ENCODE assay signal across 1 cellular context in the genomic region with DNA sequence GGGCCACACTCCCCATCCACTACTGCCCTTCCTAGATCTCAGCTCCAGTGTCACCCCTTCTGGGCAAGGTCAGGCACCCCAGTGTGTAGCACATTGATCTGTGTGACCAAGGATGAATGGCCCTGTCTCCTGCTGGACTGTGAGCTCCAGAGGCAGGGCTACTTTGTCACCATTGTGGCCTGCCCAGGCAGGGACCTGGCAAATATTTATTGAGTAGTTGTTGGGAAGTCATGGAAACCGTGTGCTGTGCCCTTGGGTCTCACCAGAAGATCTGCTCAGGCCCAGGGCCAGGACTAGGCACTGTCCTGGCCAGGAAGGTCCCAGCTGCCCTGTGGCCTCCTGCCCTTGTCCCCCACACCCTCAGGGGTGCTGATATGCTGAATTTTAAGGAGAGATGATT.
TF ChIP-seq lines count a peak whose summit lies in the region.

No MANE protein-coding gene starts in this region.

TF ChIP-seq in HepG2, 621 proteins besides CTCF, POLR2A, EP300 and RAD21 (continued from another document and continues in another):
- TF ChIP-seq, protein P1, sequence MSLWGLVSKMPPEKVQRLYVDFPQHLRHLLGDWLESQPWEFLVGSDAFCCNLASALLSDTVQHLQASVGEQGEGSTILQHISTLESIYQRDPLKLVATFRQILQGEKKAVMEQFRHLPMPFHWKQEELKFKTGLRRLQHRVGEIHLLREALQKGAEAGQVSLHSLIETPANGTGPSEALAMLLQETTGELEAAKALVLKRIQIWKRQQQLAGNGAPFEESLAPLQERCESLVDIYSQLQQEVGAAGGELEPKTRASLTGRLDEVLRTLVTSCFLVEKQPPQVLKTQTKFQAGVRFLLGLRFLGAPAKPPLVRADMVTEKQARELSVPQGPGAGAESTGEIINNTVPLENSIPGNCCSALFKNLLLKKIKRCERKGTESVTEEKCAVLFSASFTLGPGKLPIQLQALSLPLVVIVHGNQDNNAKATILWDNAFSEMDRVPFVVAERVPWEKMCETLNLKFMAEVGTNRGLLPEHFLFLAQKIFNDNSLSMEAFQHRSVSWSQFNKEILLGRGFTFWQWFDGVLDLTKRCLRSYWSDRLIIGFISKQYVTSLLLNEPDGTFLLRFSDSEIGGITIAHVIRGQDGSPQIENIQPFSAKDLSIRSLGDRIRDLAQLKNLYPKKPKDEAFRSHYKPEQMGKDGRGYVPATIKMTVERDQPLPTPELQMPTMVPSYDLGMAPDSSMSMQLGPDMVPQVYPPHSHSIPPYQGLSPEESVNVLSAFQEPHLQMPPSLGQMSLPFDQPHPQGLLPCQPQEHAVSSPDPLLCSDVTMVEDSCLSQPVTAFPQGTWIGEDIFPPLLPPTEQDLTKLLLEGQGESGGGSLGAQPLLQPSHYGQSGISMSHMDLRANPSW (CRISPR knock-in tag; IDR thresholded peaks at IDR 0.05; ENCODE audit: borderline replicate concordance) = 0 out of 2 replicates have a peak, but pooled peaks have one; percentile 62
- no peak for TF ChIP-seq ARID2 (CRISPR knock-in tag; IDR thresholded peaks at IDR 0.05; ENCODE audit: borderline replicate concordance)
- peak; percentile 76 for TF ChIP-seq NR2F2 (IDR thresholded peaks at IDR 0.05; ENCODE audit: borderline replicate concordance, low read depth)
- peak; percentile 57 for TF ChIP-seq TEAD3 (CRISPR knock-in tag; optimal IDR thresholded peaks at IDR 0.05; ENCODE audit: borderline replicate concordance)
- TF ChIP-seq SMAD3 (CRISPR knock-in tag; IDR thresholded peaks at IDR 0.05) = no peak
- TF ChIP-seq HDAC2 (CRISPR knock-in tag; IDR thresholded peaks at IDR 0.05) = peak; percentile 67; the same call in 1 of the 2 replicates
- TF ChIP-seq RFX3 (CRISPR knock-in tag; IDR thresholded peaks at IDR 0.05) = peak; percentile 63; the same call in 1 of the 2 replicates
- TF ChIP-seq, protein P2, sequence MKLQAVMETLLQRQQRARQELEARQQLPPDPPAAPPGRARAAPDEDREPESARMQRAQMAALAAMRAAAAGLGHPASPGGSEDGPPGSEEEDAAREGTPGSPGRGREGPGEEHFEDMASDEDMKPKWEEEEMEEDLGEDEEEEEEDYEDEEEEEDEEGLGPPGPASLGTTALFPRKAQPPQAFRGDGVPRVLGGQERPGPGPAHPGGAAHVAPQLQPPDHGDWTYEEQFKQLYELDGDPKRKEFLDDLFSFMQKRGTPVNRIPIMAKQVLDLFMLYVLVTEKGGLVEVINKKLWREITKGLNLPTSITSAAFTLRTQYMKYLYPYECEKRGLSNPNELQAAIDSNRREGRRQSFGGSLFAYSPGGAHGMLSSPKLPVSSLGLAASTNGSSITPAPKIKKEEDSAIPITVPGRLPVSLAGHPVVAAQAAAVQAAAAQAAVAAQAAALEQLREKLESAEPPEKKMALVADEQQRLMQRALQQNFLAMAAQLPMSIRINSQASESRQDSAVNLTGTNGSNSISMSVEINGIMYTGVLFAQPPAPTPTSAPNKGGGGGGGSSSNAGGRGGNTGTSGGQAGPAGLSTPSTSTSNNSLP (IDR thresholded peaks at IDR 0.05; ENCODE audit: low read depth, low read length) = no peak; the same call in 1 of the 2 replicates
- TF ChIP-seq, protein P3, sequence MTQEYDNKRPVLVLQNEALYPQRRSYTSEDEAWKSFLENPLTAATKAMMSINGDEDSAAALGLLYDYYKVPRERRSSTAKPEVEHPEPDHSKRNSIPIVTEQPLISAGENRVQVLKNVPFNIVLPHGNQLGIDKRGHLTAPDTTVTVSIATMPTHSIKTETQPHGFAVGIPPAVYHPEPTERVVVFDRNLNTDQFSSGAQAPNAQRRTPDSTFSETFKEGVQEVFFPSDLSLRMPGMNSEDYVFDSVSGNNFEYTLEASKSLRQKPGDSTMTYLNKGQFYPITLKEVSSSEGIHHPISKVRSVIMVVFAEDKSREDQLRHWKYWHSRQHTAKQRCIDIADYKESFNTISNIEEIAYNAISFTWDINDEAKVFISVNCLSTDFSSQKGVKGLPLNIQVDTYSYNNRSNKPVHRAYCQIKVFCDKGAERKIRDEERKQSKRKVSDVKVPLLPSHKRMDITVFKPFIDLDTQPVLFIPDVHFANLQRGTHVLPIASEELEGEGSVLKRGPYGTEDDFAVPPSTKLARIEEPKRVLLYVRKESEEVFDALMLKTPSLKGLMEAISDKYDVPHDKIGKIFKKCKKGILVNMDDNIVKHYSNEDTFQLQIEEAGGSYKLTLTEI (CRISPR knock-in tag; conservative IDR thresholded peaks at IDR 0.05) = no peak
- TF ChIP-seq, protein P4, sequence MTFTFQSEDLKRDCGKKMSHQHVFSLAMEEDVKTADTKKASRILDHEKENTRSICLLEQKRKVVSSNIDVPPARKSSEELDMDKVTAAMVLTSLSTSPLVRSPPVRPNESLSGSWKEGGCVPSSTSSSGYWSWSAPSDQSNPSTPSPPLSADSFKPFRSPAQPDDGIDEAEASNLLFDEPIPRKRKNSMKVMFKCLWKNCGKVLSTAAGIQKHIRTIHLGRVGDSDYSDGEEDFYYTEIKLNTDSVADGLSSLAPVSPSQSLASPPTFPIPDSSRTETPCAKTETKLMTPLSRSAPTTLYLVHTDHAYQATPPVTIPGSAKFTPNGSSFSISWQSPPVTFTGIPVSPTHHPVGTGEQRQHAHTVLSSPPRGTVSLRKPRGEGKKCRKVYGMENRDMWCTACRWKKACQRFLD (CRISPR knock-in tag; IDR thresholded peaks at IDR 0.05; ENCODE audit: borderline replicate concordance) = no peak
- no peak for TF ChIP-seq PRPF4 (IDR thresholded peaks at IDR 0.05; ENCODE audit: low read depth, low read length, poor library complexity, severe bottlenecking)
- no peak for TF ChIP-seq ZNF7 (CRISPR knock-in tag; IDR thresholded peaks at IDR 0.05)
- TF ChIP-seq GATAD2A (CRISPR knock-in tag; IDR thresholded peaks at IDR 0.05) = peak; percentile 86
- no peak for TF ChIP-seq ZNF33B (CRISPR knock-in tag; IDR thresholded peaks at IDR 0.05)
- no peak for TF ChIP-seq KMT2B (CRISPR knock-in tag; IDR thresholded peaks at IDR 0.05)
- TF ChIP-seq NFIB (CRISPR knock-in tag; IDR thresholded peaks at IDR 0.05; ENCODE audit: borderline replicate concordance) = no peak
- TF ChIP-seq, protein P5, sequence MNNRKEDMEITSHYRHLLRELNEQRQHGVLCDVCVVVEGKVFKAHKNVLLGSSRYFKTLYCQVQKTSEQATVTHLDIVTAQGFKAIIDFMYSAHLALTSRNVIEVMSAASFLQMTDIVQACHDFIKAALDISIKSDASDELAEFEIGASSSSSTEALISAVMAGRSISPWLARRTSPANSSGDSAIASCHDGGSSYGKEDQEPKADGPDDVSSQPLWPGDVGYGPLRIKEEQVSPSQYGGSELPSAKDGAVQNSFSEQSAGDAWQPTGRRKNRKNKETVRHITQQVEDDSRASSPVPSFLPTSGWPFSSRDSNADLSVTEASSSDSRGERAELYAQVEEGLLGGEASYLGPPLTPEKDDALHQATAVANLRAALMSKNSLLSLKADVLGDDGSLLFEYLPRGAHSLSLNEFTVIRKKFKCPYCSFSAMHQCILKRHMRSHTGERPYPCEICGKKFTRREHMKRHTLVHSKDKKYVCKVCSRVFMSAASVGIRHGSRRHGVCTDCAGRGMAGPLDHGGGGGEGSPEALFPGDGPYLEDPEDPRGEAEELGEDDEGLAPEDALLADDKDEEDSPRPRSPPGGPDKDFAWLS (CRISPR knock-in tag; IDR thresholded peaks at IDR 0.05; ENCODE audit: borderline replicate concordance) = no peak
- TF ChIP-seq CBX5 (CRISPR knock-in tag; IDR thresholded peaks at IDR 0.05; ENCODE audit: borderline replicate concordance) = no peak
- TF ChIP-seq, protein P6, sequence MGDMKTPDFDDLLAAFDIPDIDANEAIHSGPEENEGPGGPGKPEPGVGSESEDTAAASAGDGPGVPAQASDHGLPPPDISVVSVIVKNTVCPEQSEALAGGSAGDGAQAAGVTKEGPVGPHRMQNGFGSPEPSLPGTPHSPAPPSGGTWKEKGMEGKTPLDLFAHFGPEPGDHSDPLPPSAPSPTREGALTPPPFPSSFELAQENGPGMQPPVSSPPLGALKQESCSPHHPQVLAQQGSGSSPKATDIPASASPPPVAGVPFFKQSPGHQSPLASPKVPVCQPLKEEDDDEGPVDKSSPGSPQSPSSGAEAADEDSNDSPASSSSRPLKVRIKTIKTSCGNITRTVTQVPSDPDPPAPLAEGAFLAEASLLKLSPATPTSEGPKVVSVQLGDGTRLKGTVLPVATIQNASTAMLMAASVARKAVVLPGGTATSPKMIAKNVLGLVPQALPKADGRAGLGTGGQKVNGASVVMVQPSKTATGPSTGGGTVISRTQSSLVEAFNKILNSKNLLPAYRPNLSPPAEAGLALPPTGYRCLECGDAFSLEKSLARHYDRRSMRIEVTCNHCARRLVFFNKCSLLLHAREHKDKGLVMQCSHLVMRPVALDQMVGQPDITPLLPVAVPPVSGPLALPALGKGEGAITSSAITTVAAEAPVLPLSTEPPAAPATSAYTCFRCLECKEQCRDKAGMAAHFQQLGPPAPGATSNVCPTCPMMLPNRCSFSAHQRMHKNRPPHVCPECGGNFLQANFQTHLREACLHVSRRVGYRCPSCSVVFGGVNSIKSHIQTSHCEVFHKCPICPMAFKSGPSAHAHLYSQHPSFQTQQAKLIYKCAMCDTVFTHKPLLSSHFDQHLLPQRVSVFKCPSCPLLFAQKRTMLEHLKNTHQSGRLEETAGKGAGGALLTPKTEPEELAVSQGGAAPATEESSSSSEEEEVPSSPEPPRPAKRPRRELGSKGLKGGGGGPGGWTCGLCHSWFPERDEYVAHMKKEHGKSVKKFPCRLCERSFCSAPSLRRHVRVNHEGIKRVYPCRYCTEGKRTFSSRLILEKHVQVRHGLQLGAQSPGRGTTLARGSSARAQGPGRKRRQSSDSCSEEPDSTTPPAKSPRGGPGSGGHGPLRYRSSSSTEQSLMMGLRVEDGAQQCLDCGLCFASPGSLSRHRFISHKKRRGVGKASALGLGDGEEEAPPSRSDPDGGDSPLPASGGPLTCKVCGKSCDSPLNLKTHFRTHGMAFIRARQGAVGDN (CRISPR knock-in tag; IDR thresholded peaks at IDR 0.05) = peak; percentile 71
- no peak for TF ChIP-seq ZNF343 (CRISPR knock-in tag; IDR thresholded peaks at IDR 0.05)
- no peak for TF ChIP-seq SIN3A (IDR thresholded peaks at IDR 0.05; ENCODE audit: borderline replicate concordance, low read depth, low read length)
- TF ChIP-seq, protein P7, sequence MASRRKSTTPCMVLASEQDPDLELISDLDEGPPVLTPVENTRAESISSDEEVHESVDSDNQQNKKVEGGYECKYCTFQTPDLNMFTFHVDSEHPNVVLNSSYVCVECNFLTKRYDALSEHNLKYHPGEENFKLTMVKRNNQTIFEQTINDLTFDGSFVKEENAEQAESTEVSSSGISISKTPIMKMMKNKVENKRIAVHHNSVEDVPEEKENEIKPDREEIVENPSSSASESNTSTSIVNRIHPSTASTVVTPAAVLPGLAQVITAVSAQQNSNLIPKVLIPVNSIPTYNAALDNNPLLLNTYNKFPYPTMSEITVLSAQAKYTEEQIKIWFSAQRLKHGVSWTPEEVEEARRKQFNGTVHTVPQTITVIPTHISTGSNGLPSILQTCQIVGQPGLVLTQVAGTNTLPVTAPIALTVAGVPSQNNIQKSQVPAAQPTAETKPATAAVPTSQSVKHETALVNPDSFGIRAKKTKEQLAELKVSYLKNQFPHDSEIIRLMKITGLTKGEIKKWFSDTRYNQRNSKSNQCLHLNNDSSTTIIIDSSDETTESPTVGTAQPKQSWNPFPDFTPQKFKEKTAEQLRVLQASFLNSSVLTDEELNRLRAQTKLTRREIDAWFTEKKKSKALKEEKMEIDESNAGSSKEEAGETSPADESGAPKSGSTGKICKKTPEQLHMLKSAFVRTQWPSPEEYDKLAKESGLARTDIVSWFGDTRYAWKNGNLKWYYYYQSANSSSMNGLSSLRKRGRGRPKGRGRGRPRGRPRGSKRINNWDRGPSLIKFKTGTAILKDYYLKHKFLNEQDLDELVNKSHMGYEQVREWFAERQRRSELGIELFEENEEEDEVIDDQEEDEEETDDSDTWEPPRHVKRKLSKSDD (CRISPR knock-in tag; IDR thresholded peaks at IDR 0.05; ENCODE audit: low read depth) = no peak
- no peak for TF ChIP-seq ZNF746 (CRISPR knock-in tag; IDR thresholded peaks at IDR 0.05)
- TF ChIP-seq MEIS1 (CRISPR knock-in tag; IDR thresholded peaks at IDR 0.05; ENCODE audit: borderline replicate concordance) = no peak
- no peak for TF ChIP-seq ZNF160 (CRISPR knock-in tag; IDR thresholded peaks at IDR 0.05)
- peak; percentile 47; the same call in 1 of the 2 replicates for TF ChIP-seq FOSL2 (CRISPR knock-in tag; IDR thresholded peaks at IDR 0.05)
- TF ChIP-seq, protein P8, sequence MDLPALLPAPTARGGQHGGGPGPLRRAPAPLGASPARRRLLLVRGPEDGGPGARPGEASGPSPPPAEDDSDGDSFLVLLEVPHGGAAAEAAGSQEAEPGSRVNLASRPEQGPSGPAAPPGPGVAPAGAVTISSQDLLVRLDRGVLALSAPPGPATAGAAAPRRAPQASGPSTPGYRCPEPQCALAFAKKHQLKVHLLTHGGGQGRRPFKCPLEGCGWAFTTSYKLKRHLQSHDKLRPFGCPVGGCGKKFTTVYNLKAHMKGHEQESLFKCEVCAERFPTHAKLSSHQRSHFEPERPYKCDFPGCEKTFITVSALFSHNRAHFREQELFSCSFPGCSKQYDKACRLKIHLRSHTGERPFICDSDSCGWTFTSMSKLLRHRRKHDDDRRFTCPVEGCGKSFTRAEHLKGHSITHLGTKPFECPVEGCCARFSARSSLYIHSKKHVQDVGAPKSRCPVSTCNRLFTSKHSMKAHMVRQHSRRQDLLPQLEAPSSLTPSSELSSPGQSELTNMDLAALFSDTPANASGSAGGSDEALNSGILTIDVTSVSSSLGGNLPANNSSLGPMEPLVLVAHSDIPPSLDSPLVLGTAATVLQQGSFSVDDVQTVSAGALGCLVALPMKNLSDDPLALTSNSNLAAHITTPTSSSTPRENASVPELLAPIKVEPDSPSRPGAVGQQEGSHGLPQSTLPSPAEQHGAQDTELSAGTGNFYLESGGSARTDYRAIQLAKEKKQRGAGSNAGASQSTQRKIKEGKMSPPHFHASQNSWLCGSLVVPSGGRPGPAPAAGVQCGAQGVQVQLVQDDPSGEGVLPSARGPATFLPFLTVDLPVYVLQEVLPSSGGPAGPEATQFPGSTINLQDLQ (CRISPR knock-in tag; IDR thresholded peaks at IDR 0.05) = no peak
- TF ChIP-seq ZNF10 (CRISPR knock-in tag; IDR thresholded peaks at IDR 0.05; ENCODE audit: borderline replicate concordance, low read depth) = no peak
- no peak for TF ChIP-seq TCF7 (IDR thresholded peaks at IDR 0.05; ENCODE audit: low read depth)
- no peak for TF ChIP-seq ZNF543 (CRISPR knock-in tag; IDR thresholded peaks at IDR 0.05)
- TF ChIP-seq, protein P9, sequence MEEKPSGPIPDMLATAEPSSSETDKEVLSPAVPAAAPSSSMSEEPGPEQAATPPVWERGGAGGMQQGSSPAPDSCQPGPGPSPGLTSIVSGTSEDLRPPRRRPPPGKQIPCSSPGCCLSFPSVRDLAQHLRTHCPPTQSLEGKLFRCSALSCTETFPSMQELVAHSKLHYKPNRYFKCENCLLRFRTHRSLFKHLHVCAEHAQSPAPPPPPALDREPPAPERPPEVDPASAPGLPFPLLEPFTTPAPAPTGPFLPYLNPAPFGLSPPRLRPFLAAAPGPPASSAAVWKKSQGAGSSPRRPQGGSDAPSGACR (CRISPR knock-in tag; IDR thresholded peaks at IDR 0.05) = 0 out of 2 replicates have a peak, but pooled peaks have one; percentile 54
- TF ChIP-seq ISX (CRISPR knock-in tag; conservative IDR thresholded peaks at IDR 0.05) = no peak
- 0 out of 2 replicates have a peak, but pooled peaks have one; percentile 55 for TF ChIP-seq SP4 (CRISPR knock-in tag; IDR thresholded peaks at IDR 0.05)
- TF ChIP-seq, protein P10, sequence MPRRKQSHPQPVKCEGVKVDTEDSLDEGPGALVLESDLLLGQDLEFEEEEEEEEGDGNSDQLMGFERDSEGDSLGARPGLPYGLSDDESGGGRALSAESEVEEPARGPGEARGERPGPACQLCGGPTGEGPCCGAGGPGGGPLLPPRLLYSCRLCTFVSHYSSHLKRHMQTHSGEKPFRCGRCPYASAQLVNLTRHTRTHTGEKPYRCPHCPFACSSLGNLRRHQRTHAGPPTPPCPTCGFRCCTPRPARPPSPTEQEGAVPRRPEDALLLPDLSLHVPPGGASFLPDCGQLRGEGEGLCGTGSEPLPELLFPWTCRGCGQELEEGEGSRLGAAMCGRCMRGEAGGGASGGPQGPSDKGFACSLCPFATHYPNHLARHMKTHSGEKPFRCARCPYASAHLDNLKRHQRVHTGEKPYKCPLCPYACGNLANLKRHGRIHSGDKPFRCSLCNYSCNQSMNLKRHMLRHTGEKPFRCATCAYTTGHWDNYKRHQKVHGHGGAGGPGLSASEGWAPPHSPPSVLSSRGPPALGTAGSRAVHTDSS (CRISPR knock-in tag; conservative IDR thresholded peaks at IDR 0.05) = no peak
